18 cellular contexts compared by ENCODE assay signal in genomic region chr5:4198461-4198860, GRCh38.
DNase-seq lines count a peak whose midpoint lies in the region; ATAC-seq, FAIRE-seq and TF ChIP-seq lines count a peak whose summit lies in the region.
"Had no signal": no experiment of that assay in that cellular context is flagged by ENCODE, and none has a peak within 500 bp of the region (broad histone marks: within the 10 kb centered on the region; RNA-seq: fewer than 3 reads in every experiment).

No MANE protein-coding gene starts in this region.

- H3K27me3 ChIP-seq in Loucy (ENCODE audit: insufficient read depth, low read length, poor library complexity, severe bottlenecking) (no peaks in the 10 kb centered on the region), osteoblast (ENCODE audit: insufficient read depth, low read length) (no peaks in the 10 kb centered on the region), Caco-2 (replicated peaks; ENCODE audit: control insufficient read depth, insufficient read depth, low read length) (no peaks in the 10 kb centered on the region)
- H3K27me3 ChIP-seq: BE2C had no signal

- H3K9me2 ChIP-seq in Loucy (replicated peaks; ENCODE audit: low read depth, low read length): no peaks in the 10 kb centered on the region

- H3K27ac Mint-ChIP-seq in WTC11 (no peak overlapping the region; the same call in 1 of the 2 replicates), Caco-2 (ENCODE audit: unreplicated experiment) (no peak overlapping the region)
- H3K27ac Mint-ChIP-seq: CD8-positive, alpha-beta T cell had no signal

- POLR2A ChIA-PET in WTC11 (lab: Charles Lee) (no interaction called here), Caco-2 (lab: Charles Lee) (no interaction called here)

- no peak overlapping the region for H3K4me3 ChIP-seq in Loucy (ENCODE audit: low read length, poor library complexity, severe bottlenecking)
- no peak overlapping the region for H3K4me3 ChIP-seq in osteoblast (ENCODE audit: insufficient read depth, low read length)
- no peak overlapping the region for H3K4me3 ChIP-seq in Caco-2 (ENCODE audit: low read depth, low read length)
- H3K4me3 ChIP-seq: GM12878 had no signal

- BruUV-seq in Caco-2 (replicated peaks; lab: Mats Ljungman, UMichigan): no TSS peak

- H3K4me3 Mint-ChIP-seq in WTC11 (no peak overlapping the region), Caco-2 (ENCODE audit: unreplicated experiment) (no peak overlapping the region)
- H3K4me3 Mint-ChIP-seq: CD14-positive monocyte; CD8-positive, alpha-beta T cell had no signal

- no peaks in the 10 kb centered on the region for H3F3A ChIP-seq in Loucy (ENCODE audit: low read depth)

- FAIRE-seq in D721Med (lab: Jason Lieb, UNC): peak; percentile 93
- FAIRE-seq: A204.1, GM12878, GM18507, H54 had no signal

- H3K9me3 ChIP-seq in Loucy (ENCODE audit: insufficient read depth, low read depth, low read length) (no peaks in the 10 kb centered on the region), osteoblast (ENCODE audit: low read depth, low read length) (no peaks in the 10 kb centered on the region), Caco-2 (no peaks in the 10 kb centered on the region)
- H3K9me3 ChIP-seq: BE2C had no signal

- TF ChIP-seq CTCF in D721Med (IDR thresholded peaks at IDR 0.05; ENCODE audit: insufficient read depth, missing control alignments) (no peak), Loucy (conservative IDR thresholded peaks at IDR 0.05; ENCODE audit: low read length) (no peak), WTC11 (IDR thresholded peaks at IDR 0.05) (no peak), osteoblast (IDR thresholded peaks at IDR 0.05; ENCODE audit: extremely low read depth, low read depth, low read length) (no peak), Caco-2 (IDR thresholded peaks at IDR 0.05; ENCODE audit: insufficient read depth in 1 of 2, low read depth in 1 of 2, low read length in 1 of 2, severe bottlenecking in 1 of 2, unreplicated experiment in 1 of 2) (no peak)

- intact Hi-C loops in Caco-2 (cut with micrococcal nuclease; ENCODE audit: unreplicated experiment): no loop called here

- H3K4me1 Mint-ChIP-seq in WTC11: peaks cover 42% of the 10 kb centered on the region
- H3K4me1 Mint-ChIP-seq in Caco-2 (ENCODE audit: low read depth, unreplicated experiment): no peaks in the 10 kb centered on the region
- H3K4me1 Mint-ChIP-seq: CD14-positive monocyte had no signal

- H3K4me1 ChIP-seq in Loucy (ENCODE audit: insufficient read depth, low read length, poor library complexity, severe bottlenecking) (peaks cover 37% of the 10 kb centered on the region), osteoblast (ENCODE audit: insufficient read depth, low read length) (no peaks in the 10 kb centered on the region), Caco-2 (no peaks in the 10 kb centered on the region)
- H3K4me1 ChIP-seq: BE2C had no signal

- H3K4me2 ChIP-seq in Loucy (ENCODE audit: low read depth, low read length, poor library complexity, severe bottlenecking) (peak overlapping the region; percentile 69), osteoblast (ENCODE audit: insufficient read depth, low read length) (no peak overlapping the region)

- peak overlapping the region; percentile 60 for H3K9ac ChIP-seq in Loucy (ENCODE audit: low read depth, low read length, poor library complexity, severe bottlenecking)

- H3K36me3 ChIP-seq in Loucy (ENCODE audit: insufficient read depth, low read length) (no peaks in the 10 kb centered on the region), osteoblast (ENCODE audit: insufficient read depth, low read length) (no peaks in the 10 kb centered on the region), Caco-2 (ENCODE audit: control insufficient read depth, insufficient read depth, low read length) (no peaks in the 10 kb centered on the region)
- H3K36me3 ChIP-seq: BE2C had no signal

- H4K20me1 ChIP-seq in Loucy (ENCODE audit: insufficient read depth, low read length, poor library complexity, severe bottlenecking) (no peaks in the 10 kb centered on the region), osteoblast (ENCODE audit: insufficient read depth, low read length) (no peaks in the 10 kb centered on the region)

- DNase-seq in D721Med (ENCODE audit: insufficient read length, low spot score): peak; percentile 52
- DNase-seq in WTC11 (ENCODE audit: low spot score): no peak
- DNase-seq in iPS-NIHi11 (ENCODE audit: low spot score): peak; percentile 20
- DNase-seq in osteoblast (ENCODE audit: insufficient read length, low spot score, missing footprints): no peak
- no peak for DNase-seq in NCI-H526 (lab: John Stamatoyannopoulos, UW)
- no peak for DNase-seq in Caco-2
- DNase-seq: BE2C; CD8-positive, alpha-beta T cell; COR-L47; IMR-90 had no signal

- peak; percentile 35 for ATAC-seq in WTC11
- ATAC-seq: CD8-positive, alpha-beta T cell; GM12878; HCT116 had no signal

- H3K36me3 Mint-ChIP-seq in WTC11 (no peaks in the 10 kb centered on the region), Caco-2 (ENCODE audit: insufficient read depth, unreplicated experiment) (no peaks in the 10 kb centered on the region)
- H3K36me3 Mint-ChIP-seq: CD14-positive monocyte; CD8-positive, alpha-beta T cell had no signal

- H3K27ac ChIP-seq in osteoblast (ENCODE audit: low read depth, low read length): no peak overlapping the region
- H3K27ac ChIP-seq: HL-60 had no signal

- H2AFZ ChIP-seq in Loucy (ENCODE audit: low read length) (no peak overlapping the region), osteoblast (ENCODE audit: low read length) (no peak overlapping the region)

- H3K9me3 Mint-ChIP-seq in WTC11 (no peaks in the 10 kb centered on the region), Caco-2 (ENCODE audit: unreplicated experiment) (no peaks in the 10 kb centered on the region)
- H3K9me3 Mint-ChIP-seq: CD8-positive, alpha-beta T cell had no signal

- H3K79me2 ChIP-seq in Loucy (ENCODE audit: insufficient read depth, low read length): no peaks in the 10 kb centered on the region
- no peaks in the 10 kb centered on the region for H3K79me2 ChIP-seq in osteoblast (ENCODE audit: insufficient read depth, low read length)

- CTCF ChIA-PET in WTC11 (lab: Charles Lee): interaction anchor here (0.6 to 1.9 kb wide), 3 partner anchors 97 to 600 kb away, joined by 3 to 20 read pairs (median 10); no protein-coding TSS in a partner anchor
- CTCF ChIA-PET in Caco-2 (lab: Charles Lee): no interaction called here

- H3K27me3 Mint-ChIP-seq in WTC11 (ENCODE audit: low read depth) (peaks cover 6% of the 10 kb centered on the region), Caco-2 (ENCODE audit: insufficient read depth, unreplicated experiment) (no peaks in the 10 kb centered on the region)

TF ChIP-seq in WTC11, 78 proteins besides CTCF, POLR2A, EP300 and RAD21:
- no peak for TF ChIP-seq MYBL2 (CRISPR knock-in tag; IDR thresholded peaks at IDR 0.05)
- TF ChIP-seq, protein P1, sequence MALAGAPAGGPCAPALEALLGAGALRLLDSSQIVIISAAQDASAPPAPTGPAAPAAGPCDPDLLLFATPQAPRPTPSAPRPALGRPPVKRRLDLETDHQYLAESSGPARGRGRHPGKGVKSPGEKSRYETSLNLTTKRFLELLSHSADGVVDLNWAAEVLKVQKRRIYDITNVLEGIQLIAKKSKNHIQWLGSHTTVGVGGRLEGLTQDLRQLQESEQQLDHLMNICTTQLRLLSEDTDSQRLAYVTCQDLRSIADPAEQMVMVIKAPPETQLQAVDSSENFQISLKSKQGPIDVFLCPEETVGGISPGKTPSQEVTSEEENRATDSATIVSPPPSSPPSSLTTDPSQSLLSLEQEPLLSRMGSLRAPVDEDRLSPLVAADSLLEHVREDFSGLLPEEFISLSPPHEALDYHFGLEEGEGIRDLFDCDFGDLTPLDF (CRISPR knock-in tag; IDR thresholded peaks at IDR 0.05): no peak
- TF ChIP-seq ZNF263 (CRISPR knock-in tag; IDR thresholded peaks at IDR 0.05; ENCODE audit: low read depth): no peak

Comparison
In these comparisons a context has a peak if more than half of its experiments do, and no peak if none do; other contexts are left out.
1. DNase-seq: peak in D721Med (single experiment) and iPS-NIHi11 (single experiment); none in WTC11 (single experiment), osteoblast (single experiment), NCI-H526 (0 of 2) and Caco-2 (0 of 2).